In the genomic region with DNA sequence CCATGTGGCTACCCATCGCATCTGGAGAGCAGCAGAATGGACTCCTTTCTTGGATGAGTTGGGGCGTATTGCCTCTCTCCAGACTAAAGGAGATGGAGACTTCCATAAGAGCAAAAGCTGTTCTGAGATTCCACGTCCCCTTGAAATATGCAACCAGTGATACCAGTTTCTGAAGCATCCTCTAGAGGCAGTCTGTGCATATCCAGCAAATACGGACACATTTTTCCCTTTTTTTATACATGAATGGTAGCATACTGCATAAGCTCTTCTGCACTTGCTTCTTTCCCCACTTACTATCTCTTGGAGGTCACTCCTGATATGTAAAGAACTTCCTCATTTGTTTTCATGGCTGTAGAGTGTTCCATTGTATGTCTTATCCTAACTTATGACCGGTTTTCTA, we compare ENCODE assay signal across 1 cellular context.
TF ChIP-seq lines count a peak whose summit lies in the region.

No MANE protein-coding gene starts in this region.

TF ChIP-seq in GM23338, 12 proteins besides CTCF, POLR2A, EP300 and RAD21 (continued from another document):
- TF ChIP-seq, protein P1, sequence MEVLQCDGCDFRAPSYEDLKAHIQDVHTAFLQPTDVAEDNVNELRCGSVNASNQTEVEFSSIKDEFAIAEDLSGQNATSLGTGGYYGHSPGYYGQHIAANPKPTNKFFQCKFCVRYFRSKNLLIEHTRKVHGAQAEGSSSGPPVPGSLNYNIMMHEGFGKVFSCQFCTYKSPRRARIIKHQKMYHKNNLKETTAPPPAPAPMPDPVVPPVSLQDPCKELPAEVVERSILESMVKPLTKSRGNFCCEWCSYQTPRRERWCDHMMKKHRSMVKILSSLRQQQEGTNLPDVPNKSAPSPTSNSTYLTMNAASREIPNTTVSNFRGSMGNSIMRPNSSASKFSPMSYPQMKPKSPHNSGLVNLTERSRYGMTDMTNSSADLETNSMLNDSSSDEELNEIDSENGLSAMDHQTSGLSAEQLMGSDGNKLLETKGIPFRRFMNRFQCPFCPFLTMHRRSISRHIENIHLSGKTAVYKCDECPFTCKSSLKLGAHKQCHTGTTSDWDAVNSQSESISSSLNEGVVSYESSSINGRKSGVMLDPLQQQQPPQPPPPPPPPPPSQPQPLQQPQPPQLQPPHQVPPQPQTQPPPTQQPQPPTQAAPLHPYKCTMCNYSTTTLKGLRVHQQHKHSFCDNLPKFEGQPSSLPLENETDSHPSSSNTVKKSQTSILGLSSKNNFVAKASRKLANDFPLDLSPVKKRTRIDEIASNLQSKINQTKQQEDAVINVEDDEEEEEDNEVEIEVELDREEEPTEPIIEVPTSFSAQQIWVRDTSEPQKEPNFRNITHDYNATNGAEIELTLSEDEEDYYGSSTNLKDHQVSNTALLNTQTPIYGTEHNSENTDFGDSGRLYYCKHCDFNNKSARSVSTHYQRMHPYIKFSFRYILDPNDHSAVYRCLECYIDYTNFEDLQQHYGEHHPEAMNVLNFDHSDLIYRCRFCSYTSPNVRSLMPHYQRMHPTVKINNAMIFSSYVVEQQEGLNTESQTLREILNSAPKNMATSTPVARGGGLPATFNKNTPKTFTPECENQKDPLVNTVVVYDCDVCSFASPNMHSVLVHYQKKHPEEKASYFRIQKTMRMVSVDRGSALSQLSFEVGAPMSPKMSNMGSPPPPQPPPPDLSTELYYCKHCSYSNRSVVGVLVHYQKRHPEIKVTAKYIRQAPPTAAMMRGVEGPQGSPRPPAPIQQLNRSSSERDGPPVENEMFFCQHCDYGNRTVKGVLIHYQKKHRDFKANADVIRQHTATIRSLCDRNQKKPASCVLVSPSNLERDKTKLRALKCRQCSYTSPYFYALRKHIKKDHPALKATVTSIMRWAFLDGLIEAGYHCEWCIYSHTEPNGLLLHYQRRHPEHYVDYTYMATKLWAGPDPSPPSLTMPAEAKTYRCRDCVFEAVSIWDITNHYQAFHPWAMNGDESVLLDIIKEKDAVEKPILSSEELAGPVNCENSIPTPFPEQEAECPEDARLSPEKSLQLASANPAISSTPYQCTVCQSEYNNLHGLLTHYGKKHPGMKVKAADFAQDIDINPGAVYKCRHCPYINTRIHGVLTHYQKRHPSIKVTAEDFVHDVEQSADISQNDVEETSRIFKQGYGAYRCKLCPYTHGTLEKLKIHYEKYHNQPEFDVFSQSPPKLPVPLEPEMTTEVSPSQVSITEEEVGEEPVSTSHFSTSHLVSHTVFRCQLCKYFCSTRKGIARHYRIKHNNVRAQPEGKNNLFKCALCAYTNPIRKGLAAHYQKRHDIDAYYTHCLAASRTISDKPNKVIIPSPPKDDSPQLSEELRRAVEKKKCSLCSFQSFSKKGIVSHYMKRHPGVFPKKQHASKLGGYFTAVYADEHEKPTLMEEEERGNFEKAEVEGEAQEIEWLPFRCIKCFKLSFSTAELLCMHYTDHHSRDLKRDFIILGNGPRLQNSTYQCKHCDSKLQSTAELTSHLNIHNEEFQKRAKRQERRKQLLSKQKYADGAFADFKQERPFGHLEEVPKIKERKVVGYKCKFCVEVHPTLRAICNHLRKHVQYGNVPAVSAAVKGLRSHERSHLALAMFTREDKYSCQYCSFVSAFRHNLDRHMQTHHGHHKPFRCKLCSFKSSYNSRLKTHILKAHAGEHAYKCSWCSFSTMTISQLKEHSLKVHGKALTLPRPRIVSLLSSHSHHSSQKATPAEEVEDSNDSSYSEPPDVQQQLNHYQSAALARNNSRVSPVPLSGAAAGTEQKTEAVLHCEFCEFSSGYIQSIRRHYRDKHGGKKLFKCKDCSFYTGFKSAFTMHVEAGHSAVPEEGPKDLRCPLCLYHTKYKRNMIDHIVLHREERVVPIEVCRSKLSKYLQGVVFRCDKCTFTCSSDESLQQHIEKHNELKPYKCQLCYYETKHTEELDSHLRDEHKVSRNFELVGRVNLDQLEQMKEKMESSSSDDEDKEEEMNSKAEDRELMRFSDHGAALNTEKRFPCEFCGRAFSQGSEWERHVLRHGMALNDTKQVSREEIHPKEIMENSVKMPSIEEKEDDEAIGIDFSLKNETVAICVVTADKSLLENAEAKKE (CRISPR knock-in tag; IDR thresholded peaks at IDR 0.05): no peak
- TF ChIP-seq EZH2phosphoT487 (IDR thresholded peaks at IDR 0.05; ENCODE audit: unreplicated experiment) (no peak), STAT1 (IDR thresholded peaks at IDR 0.05; ENCODE audit: unreplicated experiment) (no peak), ZNF331 (CRISPR knock-in tag; IDR thresholded peaks at IDR 0.05; ENCODE audit: low read depth) (no peak), EZH2 (IDR thresholded peaks at IDR 0.05; ENCODE audit: low read depth, unreplicated experiment) (no peak), NANOG (IDR thresholded peaks at IDR 0.05; ENCODE audit: borderline replicate concordance) (no peak)
- TF ChIP-seq, protein P2, sequence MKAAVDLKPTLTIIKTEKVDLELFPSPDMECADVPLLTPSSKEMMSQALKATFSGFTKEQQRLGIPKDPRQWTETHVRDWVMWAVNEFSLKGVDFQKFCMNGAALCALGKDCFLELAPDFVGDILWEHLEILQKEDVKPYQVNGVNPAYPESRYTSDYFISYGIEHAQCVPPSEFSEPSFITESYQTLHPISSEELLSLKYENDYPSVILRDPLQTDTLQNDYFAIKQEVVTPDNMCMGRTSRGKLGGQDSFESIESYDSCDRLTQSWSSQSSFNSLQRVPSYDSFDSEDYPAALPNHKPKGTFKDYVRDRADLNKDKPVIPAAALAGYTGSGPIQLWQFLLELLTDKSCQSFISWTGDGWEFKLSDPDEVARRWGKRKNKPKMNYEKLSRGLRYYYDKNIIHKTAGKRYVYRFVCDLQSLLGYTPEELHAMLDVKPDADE (IDR thresholded peaks at IDR 0.05): no peak
